ENCODE assay signal across 11 cellular contexts in genomic region chr1:183148599-183148998, GRCh38. TPM values are rescaled to one million over a fixed set of nuclear protein-coding genes. Genes with fewer than 3 reads are reported as not detected.
DNase-seq lines count a peak whose midpoint lies in the region; ATAC-seq and TF ChIP-seq lines count a peak whose summit lies in the region.
"Had no signal": no experiment of that assay in that cellular context is flagged by ENCODE, and none has a peak within 500 bp of the region (broad histone marks: within the 10 kb centered on the region; RNA-seq: fewer than 3 reads in every experiment).

No MANE protein-coding gene starts in this region.

- no peak for TF ChIP-seq EP300 in sigmoid colon (IDR thresholded peaks at IDR 0.05)

- H3K9me3 ChIP-seq in sigmoid colon, result no peaks in the 10 kb centered on the region

- H3K4me3 ChIP-seq in astrocyte of the spinal cord (ENCODE audit: low read depth, low read length) (no peak overlapping the region), sigmoid colon (no peak overlapping the region)

- POLR2A ChIA-PET in activated CD4-positive, alpha-beta T cell treated with anti-CD3 and anti-CD28 coated beads, Interleukin-2, amount 10 ng/mL, durations not matched to agents 7 days and 5 days (lab: Charles Lee), result no interaction called here

- no peak overlapping the region for H3K4me3 Mint-ChIP-seq in activated CD4-positive, alpha-beta T cell treated with anti-CD3 and anti-CD28 coated beads, Interleukin-2, amount 10 ng/mL, durations not matched to agents 7 days and 5 days

- ATAC-seq in left cardiac atrium, result peak; percentile 41 to 88
- ATAC-seq in HG02588 (IDR thresholded peaks at IDR 0.05; ENCODE audit: unreplicated experiment), result no peak

- H3K4me1 Mint-ChIP-seq in activated CD4-positive, alpha-beta T cell treated with anti-CD3 and anti-CD28 coated beads, Interleukin-2, amount 10 ng/mL, durations not matched to agents 7 days and 5 days, result no peaks in the 10 kb centered on the region

- peaks cover 0 to 14% (median 6%) of the 10 kb centered on the region in 4 donors for H3K36me3 ChIP-seq in sigmoid colon

- peak overlapping the region; percentile 34 to 70 (median 54) for H3K27ac ChIP-seq in sigmoid colon
- H3K27ac ChIP-seq: HL-60 had no signal

- WGBS in sigmoid colon, 2 donors, result 28 to 58% methylated on average over 5 of the region's 5 CpGs

- in situ Hi-C loops in astrocyte of the spinal cord (cut with HindIII; ENCODE audit: low sequenced_read_pairs), result no loop called here

- no peaks in the 10 kb centered on the region for H3K9me3 Mint-ChIP-seq in activated CD4-positive, alpha-beta T cell treated with anti-CD3 and anti-CD28 coated beads, Interleukin-2, amount 10 ng/mL, durations not matched to agents 7 days and 5 days

- CTCF ChIA-PET in activated CD4-positive, alpha-beta T cell treated with anti-CD3 and anti-CD28 coated beads, Interleukin-2, amount 10 ng/mL, durations not matched to agents 7 days and 5 days (lab: Charles Lee), result interaction anchor here (0.7 kb wide), 1 partner anchor 59 kb away, joined by 4 read pairs; no protein-coding TSS in a partner anchor

- no peaks in the 10 kb centered on the region for H3K36me3 Mint-ChIP-seq in activated CD4-positive, alpha-beta T cell treated with anti-CD3 and anti-CD28 coated beads, Interleukin-2, amount 10 ng/mL, durations not matched to agents 7 days and 5 days (ENCODE audit: low read depth)

- no peaks in the 10 kb centered on the region for H3K27me3 ChIP-seq in sigmoid colon

- no peak for TF ChIP-seq CTCF in astrocyte of the spinal cord (IDR thresholded peaks at IDR 0.05; ENCODE audit: low read depth, low read length)
- no peak for TF ChIP-seq CTCF in sigmoid colon (IDR thresholded peaks at IDR 0.05)

- H3K27me3 Mint-ChIP-seq in activated CD4-positive, alpha-beta T cell treated with anti-CD3 and anti-CD28 coated beads, Interleukin-2, amount 10 ng/mL, durations not matched to agents 7 days and 5 days, result peaks cover 10% of the 10 kb centered on the region

- peak; percentile 34 for DNase-seq in GM03348 (ENCODE audit: low spot score)
- DNase-seq in astrocyte of the spinal cord (ENCODE audit: low read depth, low spot score), result peak; percentile 49
- DNase-seq in left cardiac atrium, result no peak
- no peak for DNase-seq in sigmoid colon
- DNase-seq in stimulated activated CD4-positive, alpha-beta T cell treated with anti-CD3 and anti-CD28 coated beads, Interleukin-4, amount 100 ng/mL, for 1 hour, result no peak
- no peak for DNase-seq in HUDEP-2 (lab: John Stamatoyannopoulos, UW; ENCODE audit: unreplicated experiment in 76 of 76)
- no peak for DNase-seq in activated CD4-positive, alpha-beta T cell treated with anti-CD3 and anti-CD28 coated beads, Interleukin-2, amount 10 ng/mL, durations not matched to agents 7 days and 5 days
- DNase-seq: NCI-H1436 treated with DMSO at 0.1 percent for 48 hours, small intestine had no signal

- H3K4me1 ChIP-seq in sigmoid colon, result peaks cover 0 to 15% (median 10%) of the 10 kb centered on the region in 4 donors

- no peak for TF ChIP-seq POLR2A in sigmoid colon (IDR thresholded peaks at IDR 0.05)

- H3K27ac Mint-ChIP-seq in activated CD4-positive, alpha-beta T cell treated with anti-CD3 and anti-CD28 coated beads, Interleukin-2, amount 10 ng/mL, durations not matched to agents 7 days and 5 days, result no peak overlapping the region

- intact Hi-C loops in left cardiac atrium (cut with DNase I) (loop anchor here in 1 of 2 donors (10.0 kb wide), 1 partner anchor 76 kb away; no protein-coding TSS in a partner anchor), sigmoid colon (cut with DNase I) (loop anchor here (5.0 kb wide), 1 partner anchor 186 kb away; no protein-coding TSS in a partner anchor)

RNA-seq across cellular contexts. Expression of gene LAMC2, which starts 37.5 kb away (rescaled TPM):
- total RNA-seq in left cardiac atrium (1 to 10 TPM; 2.1 to 6.0 TPM), sigmoid colon (1 to 10 TPM; 2.6 to 5.0 (median 3.7) TPM)
- polyA plus RNA-seq in sigmoid colon, result 10 to 100 TPM in 1 of 3 donors, 1 to 10 TPM in 2; 4.2 to 24.0 (median 4.8) TPM
- under 1 TPM; 0.04 to 0.05 TPM for total RNA-seq in activated CD4-positive, alpha-beta T cell treated with anti-CD3 and anti-CD28 coated beads, Interleukin-2, amount 10 ng/mL, durations not matched to agents 7 days and 5 days

Comparison
In these comparisons a context has a peak if more than half of its experiments do, and no peak if none do; other contexts are left out.
1. DNase-seq: peak in GM03348 (single experiment) and astrocyte of the spinal cord (single experiment); none in left cardiac atrium (single experiment), sigmoid colon (single experiment), stimulated activated CD4-positive, alpha-beta T cell treated with anti-CD3 and anti-CD28 coated beads, Interleukin-4, amount 100 ng/mL, for 1 hour (single experiment), HUDEP-2 (0 of 76) and activated CD4-positive, alpha-beta T cell treated with anti-CD3 and anti-CD28 coated beads, Interleukin-2, amount 10 ng/mL, durations not matched to agents 7 days and 5 days (single experiment).